Comparison of ENCODE assay signal across 1 cellular context in genomic region chr12:51389302-51389999, GRCh38.
TF ChIP-seq lines count a peak whose summit lies in the region.

No MANE protein-coding gene starts in this region.

TF ChIP-seq in K562, 482 proteins besides CTCF, POLR2A, EP300 and RAD21 (continued from another document):
- TF ChIP-seq, protein P1, sequence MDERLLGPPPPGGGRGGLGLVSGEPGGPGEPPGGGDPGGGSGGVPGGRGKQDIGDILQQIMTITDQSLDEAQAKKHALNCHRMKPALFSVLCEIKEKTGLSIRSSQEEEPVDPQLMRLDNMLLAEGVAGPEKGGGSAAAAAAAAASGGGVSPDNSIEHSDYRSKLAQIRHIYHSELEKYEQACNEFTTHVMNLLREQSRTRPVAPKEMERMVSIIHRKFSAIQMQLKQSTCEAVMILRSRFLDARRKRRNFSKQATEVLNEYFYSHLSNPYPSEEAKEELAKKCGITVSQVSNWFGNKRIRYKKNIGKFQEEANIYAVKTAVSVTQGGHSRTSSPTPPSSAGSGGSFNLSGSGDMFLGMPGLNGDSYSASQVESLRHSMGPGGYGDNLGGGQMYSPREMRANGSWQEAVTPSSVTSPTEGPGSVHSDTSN (CRISPR knock-in tag; IDR thresholded peaks at IDR 0.05; ENCODE audit: low read depth), result no peak
- TF ChIP-seq, protein P1 (tag; conservative IDR thresholded peaks at IDR 0.05; ENCODE audit: low read depth), result peak; percentile 58
- TF ChIP-seq ARID1B (IDR thresholded peaks at IDR 0.05), result peak; percentile 81
- TF ChIP-seq ZNF282 (CRISPR knock-in tag; IDR thresholded peaks at IDR 0.05), result no peak
- TF ChIP-seq MNT (conservative IDR thresholded peaks at IDR 0.05), result 0 out of 4 replicates have a peak, but pooled peaks of 1 of the 2 experiments have one; percentile 41
- TF ChIP-seq ZNF274 (IDR thresholded peaks at IDR 0.05; ENCODE audit: borderline replicate concordance, low read depth, low read length), result no peak
- no peak for TF ChIP-seq TAF7 (tag; IDR thresholded peaks at IDR 0.05)
- peak; percentile 93 for TF ChIP-seq RBM25 (IDR thresholded peaks at IDR 0.05; ENCODE audit: low read depth, low read length, severe bottlenecking)
- TF ChIP-seq RCOR1 (IDR thresholded peaks at IDR 0.05; ENCODE audit: borderline replicate concordance in 1 of 2, low read depth in 2 of 2, low read length in 2 of 2), result peak in 1 of 2 experiments; percentile 63; a peak in 1 of 4 replicates
- no peak for TF ChIP-seq HMGN3 (IDR thresholded peaks at IDR 0.05; ENCODE audit: borderline replicate concordance, extremely low read depth, insufficient read length, low read depth, low read length)
